Comparison of ENCODE assay signal across 16 cellular contexts in the genomic region with DNA sequence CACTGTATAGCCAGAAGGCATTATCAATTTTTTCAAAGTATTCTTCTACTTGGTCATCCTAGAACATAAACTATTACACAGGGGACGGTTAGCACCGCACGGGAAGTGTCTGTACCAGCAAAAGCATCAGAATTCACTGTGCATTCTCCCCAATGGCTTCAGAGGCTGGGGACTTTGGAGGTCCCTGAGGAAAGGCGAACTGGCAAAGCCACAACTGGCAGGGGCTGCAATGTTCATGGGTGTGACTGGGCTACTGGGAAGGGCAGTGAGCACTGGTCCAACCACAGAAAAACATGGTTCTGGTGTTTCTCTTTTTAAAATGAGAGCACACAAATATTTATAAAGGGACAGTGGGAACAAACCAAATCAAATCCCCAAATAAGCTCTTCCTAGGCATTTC.
"Had no signal": no experiment of that assay in that cellular context is flagged by ENCODE, and none has a peak within 500 bp of the region (broad histone marks: within the 10 kb centered on the region; RNA-seq: fewer than 3 reads in every experiment).

No MANE protein-coding gene starts in this region.

- FAIRE-seq: kidney had no signal

- H3K4me3 Mint-ChIP-seq: dendritic cell treated with granulocyte-macrophage colony-stimulating factor and Interleukin-4, amounts not matched to agents 40 ng/mL and 50 ng/mL, for 4 days; effector memory CD8-positive, alpha-beta T cell; naive B cell; nephron; stimulated activated naive B cell treated with anti-CD40 and anti-IgM and Interleukin-4, amounts not matched to agents 10 μg/mL and 1 μg/mL and 100 μg/mL, for 72 hours had no signal

- H3K9me3 ChIP-seq: neutrophil, sigmoid colon had no signal

- H3K4me3 ChIP-seq: hepatocyte, sigmoid colon, skin epidermis had no signal

- H3K4me1 Mint-ChIP-seq: naive B cell; nephron; stimulated activated naive B cell treated with anti-CD40 and anti-IgM and Interleukin-4, amounts not matched to agents 10 μg/mL and 1 μg/mL and 100 μg/mL, for 72 hours had no signal

- H3K36me3 ChIP-seq: neutrophil had no signal

- H3K9me3 Mint-ChIP-seq: effector memory CD8-positive, alpha-beta T cell had no signal

- H3K27ac ChIP-seq: foreskin keratinocyte, hepatocyte, neutrophil, sigmoid colon, skin epidermis had no signal

- DNase-seq: effector memory CD8-positive, alpha-beta T cell; foreskin keratinocyte; kidney; left colon; mesendoderm; naive B cell; sigmoid colon; stimulated activated CD4-positive, alpha-beta T cell treated with anti-CD3 and anti-CD28 coated beads, Interleukin-2, amount 100 ng/mL, for 24 hours; stimulated activated CD4-positive, alpha-beta T cell treated with anti-CD3 and anti-CD28 coated beads, Interleukin-4, amount 100 ng/mL, for 4 hours; stimulated activated naive B cell treated with anti-CD40 and anti-IgM and Interleukin-4, amounts not matched to agents 10 μg/mL and 1 μg/mL and 100 μg/mL, for 72 hours; trophoblast cell had no signal

- ATAC-seq: effector memory CD8-positive, alpha-beta T cell; foreskin keratinocyte; left colon; stimulated activated naive B cell treated with anti-CD40 and anti-IgM and Interleukin-4, amounts not matched to agents 10 μg/mL and 1 μg/mL and 100 μg/mL, for 72 hours had no signal

- H3K4me1 ChIP-seq: foreskin keratinocyte, sigmoid colon had no signal

- H3K27ac Mint-ChIP-seq: dendritic cell treated with granulocyte-macrophage colony-stimulating factor and Interleukin-4, amounts not matched to agents 40 ng/mL and 50 ng/mL, for 4 days; effector memory CD8-positive, alpha-beta T cell; nephron; stimulated activated naive B cell treated with anti-CD40 and anti-IgM and Interleukin-4, amounts not matched to agents 10 μg/mL and 1 μg/mL and 100 μg/mL, for 72 hours had no signal

- H3K27me3 Mint-ChIP-seq: dendritic cell treated with granulocyte-macrophage colony-stimulating factor and Interleukin-4, amounts not matched to agents 40 ng/mL and 50 ng/mL, for 4 days; effector memory CD8-positive, alpha-beta T cell; naive B cell; stimulated activated naive B cell treated with anti-CD40 and anti-IgM and Interleukin-4, amounts not matched to agents 10 μg/mL and 1 μg/mL and 100 μg/mL, for 72 hours had no signal

- H3K27me3 ChIP-seq: foreskin keratinocyte, hepatocyte, neutrophil, sigmoid colon had no signal
